8 cellular contexts compared by ENCODE assay signal in the genomic region with DNA sequence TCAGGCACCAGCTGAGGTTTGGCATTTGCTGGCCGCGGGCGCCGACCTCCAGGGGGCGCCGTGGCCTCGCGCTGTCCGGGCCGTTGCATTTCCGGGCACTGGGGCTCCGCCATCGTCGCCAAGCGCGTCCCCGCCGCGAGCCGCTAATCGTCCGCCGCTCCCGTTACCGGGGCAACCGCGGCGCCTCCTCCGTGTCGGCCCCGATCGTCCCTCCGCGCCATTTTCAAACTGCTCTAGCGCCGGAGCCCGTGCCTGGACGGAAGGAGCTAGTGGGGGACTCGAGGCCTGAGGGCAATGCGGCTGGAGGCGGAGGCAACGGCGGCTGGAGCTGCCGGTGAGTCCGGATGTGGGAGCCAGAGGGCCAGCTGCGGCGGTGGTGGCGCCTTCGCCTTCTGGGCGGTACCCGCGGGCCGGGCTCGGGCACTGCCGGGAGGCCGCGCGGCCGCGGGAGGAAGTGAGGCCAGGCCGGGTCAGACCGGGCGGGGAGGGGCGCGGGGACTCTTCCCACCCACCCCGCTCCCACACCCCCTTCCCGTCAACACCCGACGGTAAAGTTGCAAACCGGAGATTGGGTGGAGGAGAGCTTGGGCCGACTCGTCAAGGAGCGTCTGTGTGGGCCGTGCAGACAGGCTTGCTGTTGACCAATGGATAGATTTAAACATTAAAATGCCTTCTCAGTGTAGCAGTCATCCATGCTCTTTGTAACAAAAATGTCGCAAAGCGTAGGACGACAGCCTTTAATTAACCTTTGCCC. TPM values are rescaled to one million over a fixed set of nuclear protein-coding genes. Genes with fewer than 3 reads are reported as not detected.
DNase-seq lines count a peak whose midpoint lies in the region; ATAC-seq, FAIRE-seq and TF ChIP-seq lines count a peak whose summit lies in the region.

A gene with protein sequence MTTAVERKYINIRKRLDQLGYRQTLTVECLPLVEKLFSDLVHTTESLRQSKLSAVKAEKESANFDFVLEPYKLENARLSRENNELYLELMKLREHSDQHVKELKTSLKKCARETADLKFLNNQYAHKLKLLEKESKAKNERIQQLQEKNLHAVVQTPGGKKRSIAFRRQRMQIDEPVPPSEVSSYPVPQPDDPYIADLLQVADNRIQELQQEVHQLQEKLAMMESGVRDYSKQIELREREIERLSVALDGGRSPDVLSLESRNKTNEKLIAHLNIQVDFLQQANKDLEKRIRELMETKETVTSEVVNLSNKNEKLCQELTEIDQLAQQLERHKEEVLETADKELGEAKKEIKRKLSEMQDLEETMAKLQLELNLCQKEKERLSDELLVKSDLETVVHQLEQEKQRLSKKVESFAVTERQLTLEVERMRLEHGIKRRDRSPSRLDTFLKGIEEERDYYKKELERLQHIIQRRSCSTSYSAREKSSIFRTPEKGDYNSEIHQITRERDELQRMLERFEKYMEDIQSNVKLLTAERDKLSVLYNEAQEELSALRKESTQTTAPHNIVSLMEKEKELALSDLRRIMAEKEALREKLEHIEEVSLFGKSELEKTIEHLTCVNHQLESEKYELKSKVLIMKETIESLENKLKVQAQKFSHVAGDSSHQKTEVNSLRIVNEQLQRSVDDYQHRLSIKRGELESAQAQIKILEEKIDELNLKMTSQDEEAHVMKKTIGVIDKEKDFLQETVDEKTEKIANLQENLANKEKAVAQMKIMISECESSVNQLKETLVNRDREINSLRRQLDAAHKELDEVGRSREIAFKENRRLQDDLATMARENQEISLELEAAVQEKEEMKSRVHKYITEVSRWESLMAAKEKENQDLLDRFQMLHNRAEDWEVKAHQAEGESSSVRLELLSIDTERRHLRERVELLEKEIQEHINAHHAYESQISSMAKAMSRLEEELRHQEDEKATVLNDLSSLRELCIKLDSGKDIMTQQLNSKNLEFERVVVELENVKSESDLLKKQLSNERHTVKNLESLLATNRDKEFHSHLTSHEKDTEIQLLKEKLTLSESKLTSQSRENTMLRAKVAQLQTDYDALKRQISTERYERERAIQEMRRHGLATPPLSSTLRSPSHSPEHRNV (plus strand): TSS at position 220 of the 754 bp plus-strand sequence. CDS start 3,186 bp downstream, outside the sequence.

- peak within 1 kb of the TSS; percentile 96 for H3K4me2 ChIP-seq in IMR-90 (ENCODE audit: low read depth, low read length)
- peak within 1 kb of the TSS; percentile 94 for H3K4me2 ChIP-seq in OCI-LY3 (ENCODE audit: low read length)
- H3K4me2 ChIP-seq in endothelial cell of umbilical vein (ENCODE audit: insufficient read depth, low read length): peak within 1 kb of the TSS; percentile 99

- 0 out of 2 replicates have a peak, but pooled peaks cover 3% of the 10 kb centered on the region for H4K20me1 ChIP-seq in IMR-90 (ENCODE audit: insufficient read depth, low read length)
- no peaks in the 10 kb centered on the region for H4K20me1 ChIP-seq in OCI-LY3 (ENCODE audit: insufficient read depth, low read length)
- H4K20me1 ChIP-seq in endothelial cell of umbilical vein (replicated peaks; ENCODE audit: control insufficient read depth, extremely low read depth, insufficient read depth, low read length): no peaks in the 10 kb centered on the region

- intact Hi-C loops in IMR-90 (cut with micrococcal nuclease) (loop anchor here (1.0 to 2.0 kb wide), 8 partner anchors 14 to 887 kb away; a partner anchor contains a TSS), endothelial cell of umbilical vein (cut with micrococcal nuclease) (loop anchor here (1.0 to 10.0 kb wide), 11 partner anchors 83 to 596 kb away; a partner anchor contains a TSS)

- dilution Hi-C loops in IMR-90 (cut with HindIII; ENCODE audit: low sequenced_read_pairs, unreplicated experiment): no loop called here
- dilution Hi-C loops in endothelial cell of umbilical vein (cut with MboI; ENCODE audit: extremely low pct_ligation_motif_present, low sequenced_read_pairs): no loop called here

- H4K8ac ChIP-seq in IMR-90 (ENCODE audit: low read depth in 2 of 2, low read length in 2 of 2): peak within 1 kb of the TSS; percentile 91 to 98

- H2BK15ac ChIP-seq in IMR-90 (ENCODE audit: low read depth, low read length): peak within 1 kb of the TSS; percentile 99; the same call in 2 of the 3 replicates

- peak within 1 kb of the TSS; percentile 97 for H4K91ac ChIP-seq in IMR-90 (ENCODE audit: insufficient read depth, low read depth, low read length)

- peak within 1 kb of the TSS; percentile 91 for H2BK20ac ChIP-seq in IMR-90 (ENCODE audit: low read depth, low read length)

- POLR2A ChIA-PET in IMR-90 (lab: Charles Lee; ENCODE audit: unreplicated experiment): interaction anchor here (0.6 to 1.1 kb wide), 3 partner anchors 15 to 83 kb away, joined by 3 to 8 read pairs (median 5); no protein-coding TSS in a partner anchor
- POLR2A ChIA-PET in endothelial cell of umbilical vein (lab: Charles Lee): interaction anchor here (0.6 to 2.3 kb wide), 10 partner anchors 9 to 1029 kb away, joined by 3 to 8 read pairs (median 5); a partner anchor contains a TSS

- 0% methylated on average over 35 of the region's 77 CpGs; no CpG with 5 or more reads in 1 of the 2 experiments for WGBS in IMR-90 (ENCODE audit: extremely low coverage in 2 of 2, insufficient read length in 1 of 2), 2 experiments

- H3K27me3 ChIP-seq in IMR-90 (ENCODE audit: control insufficient read depth, insufficient read depth, low read length): no peaks in the 10 kb centered on the region
- H3K27me3 ChIP-seq in OCI-LY3 (ENCODE audit: low read depth, low read length): no peaks in the 10 kb centered on the region
- no peaks in the 10 kb centered on the region for H3K27me3 ChIP-seq in endothelial cell of umbilical vein (ENCODE audit: control insufficient read depth in 2 of 2, insufficient read depth in 2 of 2, low read length in 2 of 2)

- no TSS peak for BruUV-seq in IMR-90 (replicated peaks; lab: Mats Ljungman, UMichigan)
- no TSS peak for BruUV-seq in endothelial cell of umbilical vein (replicated peaks; lab: Mats Ljungman, UMichigan)

- peak within 1 kb of the TSS; percentile 91 for H2AK5ac ChIP-seq in IMR-90 (ENCODE audit: low read depth, low read length)

- peak within 1 kb of the TSS; percentile 96 for H3K56ac ChIP-seq in IMR-90 (ENCODE audit: extremely low read depth, insufficient read depth, low read length)

- FAIRE-seq in endothelial cell of umbilical vein (lab: Jason Lieb, UNC): peak; percentile 68

- peak within 1 kb of the TSS; percentile 99 for H3K23ac ChIP-seq in IMR-90 (ENCODE audit: low read depth, low read length)

- TF ChIP-seq RAD21 in IMR-90 (IDR thresholded peaks at IDR 0.05; ENCODE audit: low read length): peak; percentile 68

- H3K27ac ChIP-seq in IMR-90 (ENCODE audit: insufficient read depth, low read length) (peak within 1 kb of the TSS; percentile 99), OCI-LY3 (ENCODE audit: low read length) (peak within 1 kb of the TSS; percentile 90), endothelial cell of umbilical vein (ENCODE audit: insufficient read depth, low read depth, low read length) (peak within 1 kb of the TSS; percentile 100)

- in situ Hi-C loops in IMR-90 (cut with MboI; ENCODE audit: low sequenced_read_pairs): no loop called here

- H2AFZ ChIP-seq in IMR-90 (replicated peaks; ENCODE audit: low read length, poor library complexity): peak within 1 kb of the TSS; percentile 98
- H2AFZ ChIP-seq in OCI-LY3 (ENCODE audit: low read depth, low read length): peak within 1 kb of the TSS; percentile 68
- H2AFZ ChIP-seq in endothelial cell of umbilical vein (ENCODE audit: low read depth, low read length): peak within 1 kb of the TSS; percentile 75

- H3K4me1 ChIP-seq in IMR-90 (ENCODE audit: control insufficient read depth, insufficient read depth, low read length): peaks cover 6% of the 10 kb centered on the region
- peaks cover 18% of the 10 kb centered on the region for H3K4me1 ChIP-seq in OCI-LY3 (ENCODE audit: low read length)
- peaks cover 31% of the 10 kb centered on the region for H3K4me1 ChIP-seq in endothelial cell of umbilical vein (ENCODE audit: control insufficient read depth, extremely low read depth, insufficient read depth, low read length)

- peak within 1 kb of the TSS; percentile 96 for H2BK5ac ChIP-seq in IMR-90 (ENCODE audit: low read depth, low read length, poor library complexity, severe bottlenecking)

- H3K9me3 ChIP-seq in IMR-90 (ENCODE audit: control insufficient read depth, insufficient read depth, low read length) (no peaks in the 10 kb centered on the region), OCI-LY3 (ENCODE audit: insufficient read depth, low read length) (no peaks in the 10 kb centered on the region), endothelial cell of umbilical vein (replicated peaks; ENCODE audit: control insufficient read depth, insufficient read depth, low read length) (no peaks in the 10 kb centered on the region)

- peak; percentile 76 for DNase-seq in DMS153 treated with DMSO at 0.1 percent for 48 hours (lab: John Stamatoyannopoulos, UW; ENCODE audit: unreplicated experiment)
- DNase-seq in IMR-90: peak; percentile 88
- peak; percentile 96 for DNase-seq in activated CD8-positive, alpha-beta memory T cell treated with anti-CD3 and anti-CD28 coated beads, Interleukin-2, amount 50 U/mL, for 48 hours
- DNase-seq in endothelial cell of umbilical vein (ENCODE audit: low read depth, low spot score): peak; percentile 94
- peak; percentile 88 for DNase-seq in middle frontal gyrus (ENCODE audit: extremely low spot score, low spot score)
- DNase-seq in stimulated activated CD8-positive, alpha-beta memory T cell treated with anti-CD3 and anti-CD28 coated beads, Interleukin-2, amount 100 ng/mL, for 1 hour (ENCODE audit: low read depth in 2 of 2): peak; percentile 81 to 88

- peak within 1 kb of the TSS; percentile 98 for H3K14ac ChIP-seq in IMR-90 (replicated peaks; ENCODE audit: low read depth, low read length)

- peak within 1 kb of the TSS; percentile 90 for H3K18ac ChIP-seq in IMR-90 (ENCODE audit: low read depth, low read length)

- peaks cover 11 to 29% of the 10 kb centered on the region in 2 experiments for H3K79me1 ChIP-seq in IMR-90 (ENCODE audit: low read depth in 1 of 2, low read length in 2 of 2)

- peak; percentile 79 for ATAC-seq in GM21529 (IDR thresholded peaks at IDR 0.05; ENCODE audit: unreplicated experiment)
- ATAC-seq in IMR-90 (ENCODE audit: low read depth): peak; percentile 86

- peak within 1 kb of the TSS; percentile 96 for H3K9ac ChIP-seq in IMR-90 (ENCODE audit: low read depth, low read length)
- H3K9ac ChIP-seq in OCI-LY3 (ENCODE audit: low read length): peak within 1 kb of the TSS; percentile 75
- H3K9ac ChIP-seq in endothelial cell of umbilical vein (replicated peaks; ENCODE audit: extremely low read depth, insufficient read depth, low read length): peak within 1 kb of the TSS; percentile 99

- H4K5ac ChIP-seq in IMR-90 (ENCODE audit: low read depth, low read length): peak within 1 kb of the TSS; percentile 92

- peak within 1 kb of the TSS; percentile 99 for H3K4ac ChIP-seq in IMR-90 (ENCODE audit: low read depth, low read length)

- H3K4me3 ChIP-seq in IMR-90 (ENCODE audit: insufficient read depth, low read depth, low read length) (peak within 1 kb of the TSS; percentile 79), OCI-LY3 (ENCODE audit: low read length) (peak within 1 kb of the TSS; percentile 87), endothelial cell of umbilical vein (replicated peaks in 1 of 3; ENCODE audit: insufficient read depth in 1 of 3, low read depth in 1 of 3, low read length in 3 of 3) (peak within 1 kb of the TSS; percentile 72 to 99 (median 72))

- H3K79me2 ChIP-seq in OCI-LY3 (ENCODE audit: low read length): peaks cover 31% of the 10 kb centered on the region
- peaks cover 53% of the 10 kb centered on the region for H3K79me2 ChIP-seq in endothelial cell of umbilical vein (ENCODE audit: control insufficient read depth, insufficient read depth, low read length)

- TF ChIP-seq POLR2A in IMR-90 (IDR thresholded peaks at IDR 0.05; ENCODE audit: low read depth, low read length) (peak; percentile 80; the same call in 1 of the 2 replicates), endothelial cell of umbilical vein (IDR thresholded peaks at IDR 0.05; ENCODE audit: low read depth, low read length) (peak; percentile 89)

- CTCF ChIA-PET in IMR-90 (lab: Yijun Ruan, JAX): interaction anchor here (0.6 to 2.4 kb wide), 16 partner anchors 8 to 611 kb away, joined by 3 to 11 read pairs (median 3); no protein-coding TSS in a partner anchor
- CTCF ChIA-PET in endothelial cell of umbilical vein (lab: Charles Lee): interaction anchor here (0.5 to 3.0 kb wide), 40 partner anchors 8 to 888 kb away, joined by 3 to 57 read pairs (median 4); a partner anchor contains a TSS

- H2BK120ac ChIP-seq in IMR-90 (ENCODE audit: low read depth, low read length): peak within 1 kb of the TSS; percentile 99

- H2AK9ac ChIP-seq in IMR-90 (replicated peaks; ENCODE audit: low read depth, low read length, poor library complexity): peak within 1 kb of the TSS; percentile 98

- peak; percentile 89 for TF ChIP-seq CTCF in IMR-90 (conservative IDR thresholded peaks at IDR 0.05; ENCODE audit: low read depth, low read length)
- peak; percentile 84 for TF ChIP-seq CTCF in OCI-LY3 (IDR thresholded peaks at IDR 0.05; ENCODE audit: low read depth, low read length)
- TF ChIP-seq CTCF in endothelial cell of umbilical vein (IDR thresholded peaks at IDR 0.05; ENCODE audit: extremely low read depth in 1 of 2, insufficient read depth in 1 of 2, low read depth in 1 of 2, low read length in 2 of 2): peak; percentile 96 to 98

- H3K36me3 ChIP-seq in IMR-90 (ENCODE audit: control insufficient read depth, insufficient read depth, low read length) (no peaks in the 10 kb centered on the region; the same call in 1 of the 2 replicates), OCI-LY3 (replicated peaks; ENCODE audit: low read depth, low read length) (peaks cover 6% of the 10 kb centered on the region), endothelial cell of umbilical vein (ENCODE audit: control insufficient read depth in 2 of 2, extremely low read depth in 1 of 2, insufficient read depth in 2 of 2, low read length in 2 of 2) (no peaks in the 10 kb centered on the region)

- H3K9me1 ChIP-seq in IMR-90 (ENCODE audit: insufficient read depth, low read length): no peaks in the 10 kb centered on the region
- no peaks in the 10 kb centered on the region for H3K9me1 ChIP-seq in endothelial cell of umbilical vein (replicated peaks; ENCODE audit: control insufficient read depth, extremely low read depth, insufficient read depth, low read length)

RNA-seq across cellular contexts. Expression of the gene that starts here (rescaled TPM):
- total RNA-seq in IMR-90 (2012; rRNA removed) (3.2 and 6.4 TPM in 2 replicates), endothelial cell of umbilical vein (14.7 and 15.3 TPM in 2 replicates)
- polyA plus RNA-seq in IMR-90 (2012; rRNA removed) (2.2 and 2.7 TPM in 2 replicates), endothelial cell of umbilical vein (1.6 and 2.8 TPM in 2 replicates)
- polyA plus RNA-seq in IMR-90 (2012; cell fraction: cytosol; rRNA removed): 0.20 and 0.40 TPM in 2 replicates
- polyA plus RNA-seq in IMR-90 (2012; cell fraction: nucleus; rRNA removed; ENCODE audit: low replicate concordance): 1.1 and 4.1 TPM in 2 replicates
- polyA plus RNA-seq in endothelial cell of umbilical vein (2011; cell fraction: cytosol; rRNA removed): 3.1 and 3.2 TPM in 2 replicates
- polyA plus RNA-seq in endothelial cell of umbilical vein (2011; cell fraction: nucleus; rRNA removed): 14.4 and 19.8 TPM in 2 replicates
- 3.5 and 5.4 TPM in 2 replicates for polyA plus RNA-seq in endothelial cell of umbilical vein (2012)
- 8.0 and 9.1 TPM in 2 replicates for polyA minus RNA-seq in endothelial cell of umbilical vein
- polyA minus RNA-seq in endothelial cell of umbilical vein (2011; cell fraction: cytosol; rRNA and poly(A)+ RNA removed): 1.6 TPM
- 45.2 and 64.1 TPM in 2 replicates for polyA minus RNA-seq in endothelial cell of umbilical vein (2011; cell fraction: nucleus; rRNA and poly(A)+ RNA removed)

Comparison
In these comparisons a context has a peak if more than half of its experiments do, and no peak if none do; other contexts are left out.
1. Peak in every context shown above with its lines: DNase-seq, ATAC-seq, H3K4me3 ChIP-seq and H3K27ac ChIP-seq.